In genomic region chr20:59004763-59005522, GRCh38 we compare ENCODE assay signal across 1 cellular context.
TF ChIP-seq lines count a peak whose summit lies in the region.

No MANE protein-coding gene starts in this region.

TF ChIP-seq in GM12878, 131 proteins besides CTCF, POLR2A, EP300 and RAD21 (continued from another document and continues in another):
- TF ChIP-seq ZBTB4 (CRISPR knock-in tag; IDR thresholded peaks at IDR 0.05) (no peak), ZZZ3 (IDR thresholded peaks at IDR 0.05; ENCODE audit: control insufficient read depth, insufficient read length, low read depth) (no peak), MEF2A (IDR thresholded peaks at IDR 0.05; ENCODE audit: insufficient read depth, low read depth, low read length) (no peak), RELB (IDR thresholded peaks at IDR 0.05; ENCODE audit: low read depth) (peak; percentile 97; the same call in 1 of the 2 replicates), MYC (IDR thresholded peaks at IDR 0.05; ENCODE audit: insufficient read depth, insufficient read length, insufficient replicate concordance, low read length, severe bottlenecking) (no peak), NKRF (conservative IDR thresholded peaks at IDR 0.05) (0 out of 2 replicates have a peak, but pooled peaks have one; percentile 49), WRNIP1 (IDR thresholded peaks at IDR 0.05; ENCODE audit: borderline replicate concordance, low read depth, low read length) (no peak), ZNF622 (IDR thresholded peaks at IDR 0.05) (no peak), ZNF217 (IDR thresholded peaks at IDR 0.05) (peak; percentile 82), ZSCAN29 (IDR thresholded peaks at IDR 0.05) (0 out of 2 replicates have a peak, but pooled peaks have one; percentile 11), MEF2B (IDR thresholded peaks at IDR 0.05; ENCODE audit: partially characterized antibody, poor library complexity, severe bottlenecking) (peak; percentile 98), PAX5 (IDR thresholded peaks at IDR 0.05; ENCODE audit: borderline replicate concordance, low read depth, low read length) (peak; percentile 91), USF1 (IDR thresholded peaks at IDR 0.05; ENCODE audit: borderline replicate concordance, extremely low read length, insufficient read depth, low read depth, low read length) (no peak), PBX3 (IDR thresholded peaks at IDR 0.05; ENCODE audit: insufficient replicate concordance, low read depth, low read length) (peak; percentile 95), GATAD2B (conservative IDR thresholded peaks at IDR 0.05; ENCODE audit: low read depth) (peak; percentile 80), POLR2AphosphoS5 (IDR thresholded peaks at IDR 0.05; ENCODE audit: low read length) (peak; percentile 70), SREBF2 (IDR thresholded peaks at IDR 0.05; ENCODE audit: low read length) (no peak), NFXL1 (IDR thresholded peaks at IDR 0.05; ENCODE audit: borderline replicate concordance) (no peak), ZNF384 (IDR thresholded peaks at IDR 0.05; ENCODE audit: borderline replicate concordance, low read depth, low read length) (no peak), SMAD1 (IDR thresholded peaks at IDR 0.05; ENCODE audit: low read depth, partially characterized antibody) (peak; percentile 60), ZBTB40 (IDR thresholded peaks at IDR 0.05; ENCODE audit: borderline replicate concordance) (no peak), ZBTB33 (IDR thresholded peaks at IDR 0.05) (no peak), PKNOX1 (IDR thresholded peaks at IDR 0.05) (peak; percentile 98), SMC3 (IDR thresholded peaks at IDR 0.05; ENCODE audit: borderline replicate concordance, low read length) (peak; percentile 19; the same call in 1 of the 2 replicates), IRF3 (IDR thresholded peaks at IDR 0.05) (no peak), RUNX3 (IDR thresholded peaks at IDR 0.05; ENCODE audit: low read length) (peak; percentile 88), NFIC (IDR thresholded peaks at IDR 0.05; ENCODE audit: low read depth, low read length) (peak; percentile 79), E2F4 (IDR thresholded peaks at IDR 0.05; ENCODE audit: low read depth, low read length) (0 out of 2 replicates have a peak, but pooled peaks have one; percentile 38), SMAD5 (IDR thresholded peaks at IDR 0.05; ENCODE audit: low read depth) (no peak; the same call in 1 of the 2 replicates), POLR2AphosphoS2 (IDR thresholded peaks at IDR 0.05; ENCODE audit: low read depth, low read length) (no peak), TCF12 (IDR thresholded peaks at IDR 0.05; ENCODE audit: low read depth, low read length) (peak; percentile 90), HCFC1 (IDR thresholded peaks at IDR 0.05; ENCODE audit: low read length) (no peak), BCL11A (IDR thresholded peaks at IDR 0.05; ENCODE audit: low read depth, low read length) (peak; percentile 87), ZNF207 (IDR thresholded peaks at IDR 0.05; ENCODE audit: borderline replicate concordance) (0 out of 2 replicates have a peak, but pooled peaks have one; percentile 10), SIX5 (IDR thresholded peaks at IDR 0.05; ENCODE audit: low read depth, low read length, severe bottlenecking) (no peak), IRF5 (IDR thresholded peaks at IDR 0.05; ENCODE audit: borderline replicate concordance) (no peak; the same call in 1 of the 2 replicates), SUPT20H (IDR thresholded peaks at IDR 0.05; ENCODE audit: borderline replicate concordance, control insufficient read depth, low read depth, low read length) (no peak)
